In genomic region chr11:134519788-134520187, GRCh38 we compare ENCODE assay signal across 20 cellular contexts.
DNase-seq lines count a peak whose midpoint lies in the region; TF ChIP-seq lines count a peak whose summit lies in the region.
"Had no signal": no experiment of that assay in that cellular context is flagged by ENCODE, and none has a peak within 500 bp of the region (broad histone marks: within the 10 kb centered on the region; RNA-seq: fewer than 3 reads in every experiment).

No MANE protein-coding gene starts in this region.

- 35 to 73% methylated on average over 7 of the region's 7 CpGs for WGBS in sigmoid colon, 2 donors

- no peaks in the 10 kb centered on the region for H3K9me3 ChIP-seq in sigmoid colon
- H3K9me3 ChIP-seq: MG63, SJSA1 had no signal

- H3K27me3 Mint-ChIP-seq in glutamatergic neuron (ENCODE audit: unreplicated experiment) = peaks cover 37% of the 10 kb centered on the region

- H3K36me3 Mint-ChIP-seq in glutamatergic neuron (ENCODE audit: unreplicated experiment) = no peaks in the 10 kb centered on the region
- H3K36me3 Mint-ChIP-seq: CD14-positive monocyte had no signal

- TF ChIP-seq CTCF in glutamatergic neuron (IDR thresholded peaks at IDR 0.05; ENCODE audit: partially characterized antibody, unreplicated experiment) = no peak
- TF ChIP-seq CTCF in sigmoid colon (IDR thresholded peaks at IDR 0.05) = no peak

- H3K36me3 ChIP-seq in sigmoid colon = no peaks in the 10 kb centered on the region
- H3K36me3 ChIP-seq: MG63, SJSA1 had no signal

- H3K4me1 Mint-ChIP-seq in glutamatergic neuron (ENCODE audit: low read depth, unreplicated experiment) = peaks cover 70% of the 10 kb centered on the region
- H3K4me1 Mint-ChIP-seq: CD14-positive monocyte had no signal

- H3K4me3 Mint-ChIP-seq in glutamatergic neuron (ENCODE audit: unreplicated experiment) = peak overlapping the region; percentile 65
- H3K4me3 Mint-ChIP-seq: CD14-positive monocyte, H9, HFFc6 had no signal

- peak; percentile 14 for DNase-seq in activated effector memory CD4-positive, alpha-beta T cell treated with anti-CD3 and anti-CD28 coated beads, Interleukin-2, amount 50 U/mL, for 16 hours
- no peak for DNase-seq in activated effector memory CD4-positive, alpha-beta T cell treated with Interleukin-2 at 50 U/mL for 16 hours
- DNase-seq in ELF-1 (ENCODE audit: low read depth, low spot score) (peak; percentile 40), glutamatergic neuron (peak; percentile 72), sigmoid colon (peak; percentile 39), HT-29 (ENCODE audit: low spot score) (no peak), NCI-H345 (lab: John Stamatoyannopoulos, UW) (no peak)
- DNase-seq: AML-193; EL; H9; HFFc6; MG63; NCI-H1417; NCI-H1694 treated with DMSO at 0.1 percent for 48 hours; NCI-H2227 treated with DMSO at 0.1 percent for 48 hours; NCI-H510A treated with DMSO at 0.1 percent for 48 hours; NCI-H774; NK-92 treated with Interleukin-12 subunit alpha and Interleukin-12 subunit beta, amount 100 ng/mL, for 24 hours had no signal

- TF ChIP-seq POLR2A in sigmoid colon (IDR thresholded peaks at IDR 0.05) = no peak

- H3K9me3 Mint-ChIP-seq in glutamatergic neuron (ENCODE audit: unreplicated experiment) = peaks cover 22% of the 10 kb centered on the region
- H3K9me3 Mint-ChIP-seq: H9 had no signal

- H3K27ac Mint-ChIP-seq in glutamatergic neuron (ENCODE audit: unreplicated experiment) = peak overlapping the region; percentile 83
- H3K27ac Mint-ChIP-seq: CD14-positive monocyte, H9, HFFc6 had no signal

- H3K27me3 ChIP-seq in sigmoid colon = no peaks in the 10 kb centered on the region
- H3K27me3 ChIP-seq: MG63, SJSA1 had no signal

- H3K4me3 ChIP-seq in sigmoid colon = no peak overlapping the region
- H3K4me3 ChIP-seq: MG63, SJSA1 had no signal

- H3K4me1 ChIP-seq in sigmoid colon = no peaks in the 10 kb centered on the region
- H3K4me1 ChIP-seq: SJSA1 had no signal

- no peak overlapping the region for H3K27ac ChIP-seq in sigmoid colon
- H3K27ac ChIP-seq: SJSA1 had no signal

- TF ChIP-seq EP300 in sigmoid colon (IDR thresholded peaks at IDR 0.05) = no peak

- intact Hi-C loops in sigmoid colon (cut with DNase I) = no loop called here

Comparison
In these comparisons a context has a peak if more than half of its experiments do, and no peak if none do; other contexts are left out.
1. DNase-seq: peak in activated effector memory CD4-positive, alpha-beta T cell treated with anti-CD3 and anti-CD28 coated beads, Interleukin-2, amount 50 U/mL, for 16 hours (single experiment), ELF-1 (single experiment), glutamatergic neuron (single experiment) and sigmoid colon (single experiment); none in activated effector memory CD4-positive, alpha-beta T cell treated with Interleukin-2 at 50 U/mL for 16 hours (single experiment), HT-29 (single experiment) and NCI-H345 (single experiment).